23 cellular contexts compared by ENCODE assay signal in genomic region chr15:38050988-38051387, GRCh38.
DNase-seq lines count a peak whose midpoint lies in the region; ATAC-seq and TF ChIP-seq lines count a peak whose summit lies in the region.
"Had no signal": no experiment of that assay in that cellular context is flagged by ENCODE, and none has a peak within 500 bp of the region (broad histone marks: within the 10 kb centered on the region; RNA-seq: fewer than 3 reads in every experiment).

No MANE protein-coding gene starts in this region.

- H3K4me3 ChIP-seq in RWPE2 (ENCODE audit: severe bottlenecking) (no peak overlapping the region), left lung (no peak overlapping the region), skeletal muscle satellite cell (ENCODE audit: low read length) (no peak overlapping the region)
- H3K4me3 ChIP-seq: ovary, right atrium auricular region, SK-N-MC had no signal

- H3K36me3 ChIP-seq in RWPE2 (ENCODE audit: low read depth) (no peaks in the 10 kb centered on the region), left lung (no peaks in the 10 kb centered on the region), skeletal muscle satellite cell (ENCODE audit: insufficient read depth, low read length) (no peaks in the 10 kb centered on the region)
- H3K36me3 ChIP-seq: ovary, right atrium auricular region had no signal

- peak overlapping the region; percentile 18 for H3K4me2 ChIP-seq in skeletal muscle satellite cell (ENCODE audit: low read length)

- no peaks in the 10 kb centered on the region for H3K9me3 ChIP-seq in RWPE2 (ENCODE audit: severe bottlenecking)
- no peaks in the 10 kb centered on the region for H3K9me3 ChIP-seq in left lung
- H3K9me3 ChIP-seq in skeletal muscle satellite cell (replicated peaks; ENCODE audit: low read length), result no peaks in the 10 kb centered on the region
- H3K9me3 ChIP-seq: ovary, right atrium auricular region had no signal

- no peak overlapping the region for H3K9ac ChIP-seq in skeletal muscle satellite cell (ENCODE audit: low read depth, low read length)

- ATAC-seq in RWPE2 (ENCODE audit: low read depth), result no peak
- ATAC-seq in left lung, result peak; percentile 48
- no peak for ATAC-seq in Right ventricle myocardium inferior
- no peak for ATAC-seq in HG03175 (IDR thresholded peaks at IDR 0.05; ENCODE audit: unreplicated experiment)
- ATAC-seq: stimulated activated naive CD8-positive, alpha-beta T cell treated with anti-CD3 and anti-CD28 coated beads, Interleukin-15, Interleukin-2, amounts not matched to agents 100 U/mL and 50 U/mL, for 24 hours had no signal

- H3K27me3 ChIP-seq in RWPE2 (ENCODE audit: insufficient read depth, poor library complexity, severe bottlenecking) (no peaks in the 10 kb centered on the region), left lung (no peaks in the 10 kb centered on the region), skeletal muscle satellite cell (ENCODE audit: control insufficient read depth, insufficient read depth, low read length) (no peaks in the 10 kb centered on the region)
- H3K27me3 ChIP-seq: ovary, right atrium auricular region had no signal

- DNase-seq in EH (ENCODE audit: low read depth) (peak; percentile 51), RWPE2 (ENCODE audit: low spot score) (no peak), left lung (no peak), D341Med (ENCODE audit: low spot score) (no peak), Right ventricle myocardium inferior (ENCODE audit: missing footprints) (no peak), DMS79 (lab: John Stamatoyannopoulos, UW) (no peak)
- DNase-seq: activated CD4-positive, alpha-beta T cell treated with anti-CD3 and anti-CD28 coated beads for 36 hours; activated naive CD4-positive, alpha-beta T cell treated with anti-CD3 and anti-CD28 coated beads for 36 hours; amniotic stem cell; CD4-positive, alpha-beta memory T cell; cortex of kidney; DMS 273 treated with DMSO at 0.1 percent for 48 hours; KBM-7; NCI-H146; NCI-H510A; NK-92 treated with Interleukin-12 subunit alpha and Interleukin-12 subunit beta, amount 100 ng/mL, for 24 hours; ovary; stimulated activated naive CD8-positive, alpha-beta T cell treated with anti-CD3 and anti-CD28 coated beads, Interleukin-15, Interleukin-2, amounts not matched to agents 100 U/mL and 50 U/mL, for 24 hours; T-helper 2 cell had no signal

- H3K4me1 ChIP-seq in RWPE2 (ENCODE audit: insufficient read depth, poor library complexity, severe bottlenecking) (peaks cover 25% of the 10 kb centered on the region), left lung (peaks cover 6 to 18% of the 10 kb centered on the region in 2 donors), skeletal muscle satellite cell (ENCODE audit: control insufficient read depth, insufficient read depth, low read length) (peaks cover 31% of the 10 kb centered on the region)
- H3K4me1 ChIP-seq: right atrium auricular region had no signal

- TF ChIP-seq CTCF in RWPE2 (IDR thresholded peaks at IDR 0.05; ENCODE audit: poor library complexity, severe bottlenecking) (no peak), left lung (IDR thresholded peaks at IDR 0.05) (no peak)

- H3K27ac ChIP-seq in RWPE2 (ENCODE audit: poor library complexity, severe bottlenecking) (peak overlapping the region; percentile 66), left lung (peak overlapping the region; percentile 41 to 76)
- H3K27ac ChIP-seq: ovary, right atrium auricular region, SK-N-MC had no signal

- intact Hi-C loops in left lung (cut with DNase I), result no loop called here
- intact Hi-C loops in Right ventricle myocardium inferior (cut with DNase I), result no loop called here
